ENCODE assay signal across 8 cellular contexts in genomic region chr17:60525624-60526514, GRCh38. TPM values are rescaled to one million over a fixed set of nuclear protein-coding genes. Genes with fewer than 3 reads are reported as not detected.
DNase-seq lines count a peak whose midpoint lies in the region; ATAC-seq, FAIRE-seq and TF ChIP-seq lines count a peak whose summit lies in the region.

Gene APPBP2 (minus strand): TSS chr17:60526242. CDS start chr17:60525931, 311 bp downstream.

- peak; percentile 98 for FAIRE-seq in urothelium cell line (lab: Jason Lieb, UNC)

- no peak for TF ChIP-seq CTCF in GM13977 (IDR thresholded peaks at IDR 0.05; ENCODE audit: extremely low read depth, insufficient read depth, missing control alignments)

- DNase-seq in GM13977 (ENCODE audit: low spot score) (peak; percentile 78), NCI-H146 (lab: John Stamatoyannopoulos, UW) (peak; percentile 80), T-helper 2 cell (peak; percentile 48 to 82 (median 70)), left ventricle myocardium superior (peak; percentile 93), pulmonary artery endothelial cell (ENCODE audit: low read depth, low spot score) (peak; percentile 61), urothelium cell line (ENCODE audit: low spot score) (peak; percentile 99)

- ATAC-seq in HG02840 (IDR thresholded peaks at IDR 0.05; ENCODE audit: low FRiP score, unreplicated experiment) (peak; percentile 84), left ventricle myocardium superior (peak; percentile 98)

- peak within 1 kb of the TSS; percentile 99 for H3K27ac ChIP-seq in angular gyrus (ENCODE audit: low read depth, low read length)

- intact Hi-C loops in left ventricle myocardium superior (cut with micrococcal nuclease) = no loop called here

- in situ Hi-C loops in GM13977 (cut with MboI; ENCODE audit: low pct_unique_long_range_greater_than_20kb, low sequenced_read_pairs, unreplicated experiment) = no loop called here

RNA-seq across cellular contexts. Expression of gene APPBP2, which starts in this region (rescaled TPM):
- total RNA-seq in left ventricle myocardium superior = 22.7 TPM
- total RNA-seq in pulmonary artery endothelial cell = 26.0 and 42.6 TPM in 2 replicates

Comparison
In these comparisons a context has a peak if more than half of its experiments do, and no peak if none do; other contexts are left out.
1. Peak in every context shown above with its lines: DNase-seq, ATAC-seq and H3K27ac ChIP-seq.